In the genomic region with DNA sequence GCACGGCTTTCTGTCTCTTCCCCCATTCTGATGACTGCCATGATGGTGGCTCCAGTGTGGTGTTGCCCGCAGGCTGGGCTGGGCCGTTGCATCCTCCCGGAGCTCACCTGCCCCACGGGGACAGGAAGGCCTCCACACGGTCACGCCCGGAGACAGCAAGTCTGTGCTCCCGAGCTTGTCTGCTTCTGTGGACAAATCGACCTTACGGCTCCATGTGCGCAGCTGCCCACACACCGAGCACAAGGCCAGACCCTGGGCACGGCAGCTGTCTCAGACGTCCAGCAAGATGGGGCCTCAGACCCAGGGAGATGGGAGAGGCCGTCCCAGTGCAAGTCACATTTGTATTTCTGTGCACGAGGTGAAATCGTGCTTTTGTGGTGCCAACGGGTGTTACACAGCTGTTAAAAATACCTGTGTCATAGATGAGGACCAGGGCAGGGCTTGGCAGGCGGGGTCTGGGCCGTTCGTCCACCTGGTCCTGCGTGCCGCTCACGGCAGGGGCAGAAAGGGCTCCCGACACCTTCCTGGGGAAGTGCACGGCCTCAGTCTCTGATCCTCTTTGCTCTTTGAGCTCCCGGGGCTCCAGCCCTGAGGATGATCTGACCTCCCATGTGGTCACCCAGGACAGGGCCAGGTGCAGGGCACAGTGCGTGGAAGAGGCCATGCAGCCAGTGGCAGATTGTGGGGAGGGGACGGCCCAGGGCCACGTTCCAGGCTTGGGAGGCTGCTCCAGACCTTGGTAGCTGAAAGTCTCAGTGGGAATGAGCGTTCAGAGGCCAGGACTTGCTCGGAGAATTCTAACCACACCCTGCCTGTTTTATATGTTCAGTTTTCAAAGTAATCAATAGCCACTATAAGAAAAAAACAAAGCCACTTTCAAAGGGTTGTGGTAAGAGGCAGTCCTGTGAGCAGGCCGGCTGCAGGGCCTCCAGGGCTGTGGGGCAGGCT, we compare ENCODE assay signal across 1 cellular context.
TF ChIP-seq lines count a peak whose summit lies in the region.

No MANE protein-coding gene starts in this region.

TF ChIP-seq in WTC11, 78 proteins besides CTCF, POLR2A, EP300 and RAD21 (continued from another document):
- TF ChIP-seq, protein P1, sequence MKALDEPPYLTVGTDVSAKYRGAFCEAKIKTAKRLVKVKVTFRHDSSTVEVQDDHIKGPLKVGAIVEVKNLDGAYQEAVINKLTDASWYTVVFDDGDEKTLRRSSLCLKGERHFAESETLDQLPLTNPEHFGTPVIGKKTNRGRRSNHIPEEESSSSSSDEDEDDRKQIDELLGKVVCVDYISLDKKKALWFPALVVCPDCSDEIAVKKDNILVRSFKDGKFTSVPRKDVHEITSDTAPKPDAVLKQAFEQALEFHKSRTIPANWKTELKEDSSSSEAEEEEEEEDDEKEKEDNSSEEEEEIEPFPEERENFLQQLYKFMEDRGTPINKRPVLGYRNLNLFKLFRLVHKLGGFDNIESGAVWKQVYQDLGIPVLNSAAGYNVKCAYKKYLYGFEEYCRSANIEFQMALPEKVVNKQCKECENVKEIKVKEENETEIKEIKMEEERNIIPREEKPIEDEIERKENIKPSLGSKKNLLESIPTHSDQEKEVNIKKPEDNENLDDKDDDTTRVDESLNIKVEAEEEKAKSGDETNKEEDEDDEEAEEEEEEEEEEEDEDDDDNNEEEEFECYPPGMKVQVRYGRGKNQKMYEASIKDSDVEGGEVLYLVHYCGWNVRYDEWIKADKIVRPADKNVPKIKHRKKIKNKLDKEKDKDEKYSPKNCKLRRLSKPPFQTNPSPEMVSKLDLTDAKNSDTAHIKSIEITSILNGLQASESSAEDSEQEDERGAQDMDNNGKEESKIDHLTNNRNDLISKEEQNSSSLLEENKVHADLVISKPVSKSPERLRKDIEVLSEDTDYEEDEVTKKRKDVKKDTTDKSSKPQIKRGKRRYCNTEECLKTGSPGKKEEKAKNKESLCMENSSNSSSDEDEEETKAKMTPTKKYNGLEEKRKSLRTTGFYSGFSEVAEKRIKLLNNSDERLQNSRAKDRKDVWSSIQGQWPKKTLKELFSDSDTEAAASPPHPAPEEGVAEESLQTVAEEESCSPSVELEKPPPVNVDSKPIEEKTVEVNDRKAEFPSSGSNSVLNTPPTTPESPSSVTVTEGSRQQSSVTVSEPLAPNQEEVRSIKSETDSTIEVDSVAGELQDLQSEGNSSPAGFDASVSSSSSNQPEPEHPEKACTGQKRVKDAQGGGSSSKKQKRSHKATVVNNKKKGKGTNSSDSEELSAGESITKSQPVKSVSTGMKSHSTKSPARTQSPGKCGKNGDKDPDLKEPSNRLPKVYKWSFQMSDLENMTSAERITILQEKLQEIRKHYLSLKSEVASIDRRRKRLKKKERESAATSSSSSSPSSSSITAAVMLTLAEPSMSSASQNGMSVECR (CRISPR knock-in tag; IDR thresholded peaks at IDR 0.05; ENCODE audit: borderline replicate concordance) = no peak
- TF ChIP-seq NR1H2 (CRISPR knock-in tag; IDR thresholded peaks at IDR 0.05) (no peak), ATF1 (CRISPR knock-in tag; IDR thresholded peaks at IDR 0.05) (no peak), FOXJ3 (CRISPR knock-in tag; IDR thresholded peaks at IDR 0.05; ENCODE audit: borderline replicate concordance) (no peak), GTF2I (CRISPR knock-in tag; conservative IDR thresholded peaks at IDR 0.05) (no peak), NR2C2 (CRISPR knock-in tag; IDR thresholded peaks at IDR 0.05) (no peak), KAT7 (CRISPR knock-in tag; IDR thresholded peaks at IDR 0.05; ENCODE audit: borderline replicate concordance) (no peak)
- TF ChIP-seq, protein P2, sequence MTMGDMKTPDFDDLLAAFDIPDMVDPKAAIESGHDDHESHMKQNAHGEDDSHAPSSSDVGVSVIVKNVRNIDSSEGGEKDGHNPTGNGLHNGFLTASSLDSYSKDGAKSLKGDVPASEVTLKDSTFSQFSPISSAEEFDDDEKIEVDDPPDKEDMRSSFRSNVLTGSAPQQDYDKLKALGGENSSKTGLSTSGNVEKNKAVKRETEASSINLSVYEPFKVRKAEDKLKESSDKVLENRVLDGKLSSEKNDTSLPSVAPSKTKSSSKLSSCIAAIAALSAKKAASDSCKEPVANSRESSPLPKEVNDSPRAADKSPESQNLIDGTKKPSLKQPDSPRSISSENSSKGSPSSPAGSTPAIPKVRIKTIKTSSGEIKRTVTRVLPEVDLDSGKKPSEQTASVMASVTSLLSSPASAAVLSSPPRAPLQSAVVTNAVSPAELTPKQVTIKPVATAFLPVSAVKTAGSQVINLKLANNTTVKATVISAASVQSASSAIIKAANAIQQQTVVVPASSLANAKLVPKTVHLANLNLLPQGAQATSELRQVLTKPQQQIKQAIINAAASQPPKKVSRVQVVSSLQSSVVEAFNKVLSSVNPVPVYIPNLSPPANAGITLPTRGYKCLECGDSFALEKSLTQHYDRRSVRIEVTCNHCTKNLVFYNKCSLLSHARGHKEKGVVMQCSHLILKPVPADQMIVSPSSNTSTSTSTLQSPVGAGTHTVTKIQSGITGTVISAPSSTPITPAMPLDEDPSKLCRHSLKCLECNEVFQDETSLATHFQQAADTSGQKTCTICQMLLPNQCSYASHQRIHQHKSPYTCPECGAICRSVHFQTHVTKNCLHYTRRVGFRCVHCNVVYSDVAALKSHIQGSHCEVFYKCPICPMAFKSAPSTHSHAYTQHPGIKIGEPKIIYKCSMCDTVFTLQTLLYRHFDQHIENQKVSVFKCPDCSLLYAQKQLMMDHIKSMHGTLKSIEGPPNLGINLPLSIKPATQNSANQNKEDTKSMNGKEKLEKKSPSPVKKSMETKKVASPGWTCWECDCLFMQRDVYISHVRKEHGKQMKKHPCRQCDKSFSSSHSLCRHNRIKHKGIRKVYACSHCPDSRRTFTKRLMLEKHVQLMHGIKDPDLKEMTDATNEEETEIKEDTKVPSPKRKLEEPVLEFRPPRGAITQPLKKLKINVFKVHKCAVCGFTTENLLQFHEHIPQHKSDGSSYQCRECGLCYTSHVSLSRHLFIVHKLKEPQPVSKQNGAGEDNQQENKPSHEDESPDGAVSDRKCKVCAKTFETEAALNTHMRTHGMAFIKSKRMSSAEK (CRISPR knock-in tag; IDR thresholded peaks at IDR 0.05; ENCODE audit: borderline replicate concordance) = no peak
